ENCODE assay signal across 8 cellular contexts in genomic region chr10:71860243-71861029, GRCh38. TPM values are rescaled to one million over a fixed set of nuclear protein-coding genes. Genes with fewer than 3 reads are reported as not detected.
DNase-seq lines count a peak whose midpoint lies in the region; ATAC-seq and TF ChIP-seq lines count a peak whose summit lies in the region.

No MANE protein-coding gene starts in this region.

- peak overlapping the region; percentile 85 for H2AFZ ChIP-seq in parathyroid adenoma

- H3K4me1 ChIP-seq in parathyroid adenoma = peaks cover 13% of the 10 kb centered on the region

- H3K9me3 ChIP-seq in parathyroid adenoma (ENCODE audit: control insufficient read depth, low read length) = no peaks in the 10 kb centered on the region

- no peaks in the 10 kb centered on the region for H3K36me3 ChIP-seq in parathyroid adenoma (ENCODE audit: control insufficient read depth, insufficient read depth, low read length)

- intact Hi-C loops in cardiac septum (cut with DNase I) = no loop called here

- no peaks in the 10 kb centered on the region for H3K79me2 ChIP-seq in parathyroid adenoma

- TF ChIP-seq CTCF in parathyroid adenoma (IDR thresholded peaks at IDR 0.05) = no peak

- ATAC-seq in HG03095 (IDR thresholded peaks at IDR 0.05; ENCODE audit: unreplicated experiment) (peak; percentile 50), HG02623 (IDR thresholded peaks at IDR 0.05; ENCODE audit: unreplicated experiment) (no peak), HG02970 (IDR thresholded peaks at IDR 0.05; ENCODE audit: low FRiP score, unreplicated experiment) (no peak)

- H3K4me3 ChIP-seq in parathyroid adenoma (ENCODE audit: low read depth, low read length) = no peak overlapping the region

- DNase-seq in EH (ENCODE audit: low read depth) (peak; percentile 100), NOMO-1 treated with dmso at 0.1 percent for 144 hours (lab: John Stamatoyannopoulos, UW; ENCODE audit: unreplicated experiment) (peak; percentile 86), amniotic epithelial cell (ENCODE audit: low read depth) (peak; percentile 100), cardiac septum (ENCODE audit: low spot score) (peak; percentile 96)

- H3K4me2 ChIP-seq in parathyroid adenoma (ENCODE audit: low read length) = peak overlapping the region; percentile 33

- peak overlapping the region; percentile 90 for H3K27ac ChIP-seq in parathyroid adenoma

- H3K27me3 ChIP-seq in parathyroid adenoma (ENCODE audit: control insufficient read depth, insufficient read depth, low read length) = no peaks in the 10 kb centered on the region

- H3K9ac ChIP-seq in parathyroid adenoma = no peak overlapping the region

RNA-seq across cellular contexts. Expression of gene PSAP, which starts 9.4 kb away (rescaled TPM):
- 1,123 TPM for total RNA-seq in cardiac septum
